Comparison of ENCODE assay signal across 1 cellular context in the genomic region with DNA sequence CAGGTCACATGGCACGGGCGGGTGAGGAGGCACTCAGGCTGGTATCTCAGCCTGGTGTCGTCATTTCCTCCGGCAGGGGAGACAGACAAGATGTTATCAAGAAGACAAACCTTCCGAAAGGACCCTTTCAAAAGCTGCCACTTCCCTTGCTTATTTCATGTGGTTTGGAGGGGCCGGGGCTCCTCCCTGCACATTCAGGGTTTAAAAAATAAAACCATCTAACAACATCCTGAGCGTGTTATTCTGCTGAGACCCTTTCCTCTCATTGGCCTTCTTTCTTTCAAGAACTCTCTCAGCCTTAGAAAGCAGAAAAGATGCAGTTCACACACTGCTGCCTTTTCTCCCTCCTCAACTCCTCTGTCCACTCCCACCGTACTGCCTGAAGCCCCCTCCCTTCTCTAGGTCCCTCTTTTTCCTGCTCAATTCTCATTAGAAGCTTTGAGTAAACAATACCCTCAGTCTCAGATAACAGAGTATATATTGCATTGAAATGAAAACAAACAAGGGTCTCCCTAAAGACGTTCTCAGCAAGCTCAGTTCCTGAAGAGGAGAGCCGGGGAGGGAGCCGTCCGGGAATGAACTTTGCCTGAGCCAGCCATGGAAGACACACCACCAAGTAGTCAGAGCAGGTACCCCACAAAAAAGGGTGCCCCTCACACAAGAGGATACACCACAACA.
TF ChIP-seq lines count a peak whose summit lies in the region.

No MANE protein-coding gene starts in this region.

TF ChIP-seq in HEK293, 187 proteins besides CTCF, POLR2A, EP300 and RAD21 (continued from another document and continues in another):
- TF ChIP-seq, protein P1, sequence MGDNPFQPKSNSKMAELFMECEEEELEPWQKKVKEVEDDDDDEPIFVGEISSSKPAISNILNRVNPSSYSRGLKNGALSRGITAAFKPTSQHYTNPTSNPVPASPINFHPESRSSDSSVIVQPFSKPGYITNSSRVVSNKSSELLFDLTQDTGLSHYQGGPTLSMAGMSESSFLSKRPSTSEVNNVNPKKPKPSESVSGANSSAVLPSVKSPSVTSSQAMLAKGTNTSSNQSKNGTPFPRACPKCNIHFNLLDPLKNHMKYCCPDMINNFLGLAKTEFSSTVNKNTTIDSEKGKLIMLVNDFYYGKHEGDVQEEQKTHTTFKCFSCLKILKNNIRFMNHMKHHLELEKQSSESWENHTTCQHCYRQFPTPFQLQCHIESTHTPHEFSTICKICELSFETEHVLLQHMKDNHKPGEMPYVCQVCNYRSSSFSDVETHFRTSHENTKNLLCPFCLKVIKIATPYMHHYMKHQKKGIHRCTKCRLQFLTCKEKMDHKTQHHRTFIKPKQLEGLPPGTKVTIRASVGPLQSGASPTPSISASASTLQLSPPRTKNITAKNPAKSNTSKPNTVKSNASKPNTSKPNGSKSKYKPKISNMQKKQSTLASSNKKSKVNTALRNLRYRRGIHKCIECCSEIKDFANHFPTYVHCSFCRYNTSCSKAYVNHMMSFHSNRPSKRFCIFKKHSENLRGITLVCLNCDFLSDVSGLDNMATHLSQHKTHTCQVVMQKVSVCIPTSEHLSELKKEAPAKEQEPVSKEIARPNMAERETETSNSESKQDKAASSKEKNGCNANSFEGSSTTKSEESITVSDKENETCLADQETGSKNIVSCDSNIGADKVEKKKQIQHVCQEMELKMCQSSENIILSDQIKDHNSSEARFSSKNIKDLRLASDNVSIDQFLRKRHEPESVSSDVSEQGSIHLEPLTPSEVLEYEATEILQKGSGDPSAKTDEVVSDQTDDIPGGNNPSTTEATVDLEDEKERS (tag by site-specific recombination; IDR thresholded peaks at IDR 0.05): no peak
- TF ChIP-seq ZNF510 (tag by site-specific recombination; IDR thresholded peaks at IDR 0.05; ENCODE audit: insufficient replicate concordance): no peak
- no peak for TF ChIP-seq ZNF221 (tag by site-specific recombination; IDR thresholded peaks at IDR 0.05; ENCODE audit: borderline replicate concordance)
- TF ChIP-seq SP7 (tag by site-specific recombination; IDR thresholded peaks at IDR 0.05): peak; percentile 29; the same call in 1 of the 2 replicates
- no peak for TF ChIP-seq ZNF302 (tag by site-specific recombination; IDR thresholded peaks at IDR 0.05; ENCODE audit: low read depth)
- TF ChIP-seq REPIN1 (tag by site-specific recombination; IDR thresholded peaks at IDR 0.05; ENCODE audit: low read depth): no peak
- TF ChIP-seq ZNF138 (tag by site-specific recombination; IDR thresholded peaks at IDR 0.05; ENCODE audit: borderline replicate concordance): no peak
- TF ChIP-seq ZBTB21 (tag by site-specific recombination; IDR thresholded peaks at IDR 0.05): 0 out of 2 replicates have a peak, but pooled peaks have one; percentile 25
- TF ChIP-seq ZNF140 (tag by site-specific recombination; IDR thresholded peaks at IDR 0.05): no peak
- no peak for TF ChIP-seq ZFP3 (tag by site-specific recombination; IDR thresholded peaks at IDR 0.05; ENCODE audit: low read depth)
- TF ChIP-seq ZFP41 (tag by site-specific recombination; IDR thresholded peaks at IDR 0.05; ENCODE audit: borderline replicate concordance): no peak
- no peak for TF ChIP-seq ZNF10 (tag by site-specific recombination; IDR thresholded peaks at IDR 0.05)
- TF ChIP-seq ZNF521 (tag by site-specific recombination; IDR thresholded peaks at IDR 0.05): no peak
- no peak for TF ChIP-seq ZNF266 (tag by site-specific recombination; IDR thresholded peaks at IDR 0.05; ENCODE audit: low read depth)
- no peak for TF ChIP-seq ZNF324 (tag by site-specific recombination; IDR thresholded peaks at IDR 0.05)
- TF ChIP-seq OSR2 (tag by site-specific recombination; IDR thresholded peaks at IDR 0.05): 0 out of 2 replicates have a peak, but pooled peaks have one; percentile 51
- TF ChIP-seq ZSCAN23 (tag by site-specific recombination; IDR thresholded peaks at IDR 0.05): 0 out of 2 replicates have a peak, but pooled peaks have one; percentile 43
- peak; percentile 68; the same call in 1 of the 2 replicates for TF ChIP-seq ZEB2 (tag by site-specific recombination; IDR thresholded peaks at IDR 0.05)
- no peak for TF ChIP-seq ZNF544 (tag by site-specific recombination; IDR thresholded peaks at IDR 0.05)
- TF ChIP-seq, protein P2, sequence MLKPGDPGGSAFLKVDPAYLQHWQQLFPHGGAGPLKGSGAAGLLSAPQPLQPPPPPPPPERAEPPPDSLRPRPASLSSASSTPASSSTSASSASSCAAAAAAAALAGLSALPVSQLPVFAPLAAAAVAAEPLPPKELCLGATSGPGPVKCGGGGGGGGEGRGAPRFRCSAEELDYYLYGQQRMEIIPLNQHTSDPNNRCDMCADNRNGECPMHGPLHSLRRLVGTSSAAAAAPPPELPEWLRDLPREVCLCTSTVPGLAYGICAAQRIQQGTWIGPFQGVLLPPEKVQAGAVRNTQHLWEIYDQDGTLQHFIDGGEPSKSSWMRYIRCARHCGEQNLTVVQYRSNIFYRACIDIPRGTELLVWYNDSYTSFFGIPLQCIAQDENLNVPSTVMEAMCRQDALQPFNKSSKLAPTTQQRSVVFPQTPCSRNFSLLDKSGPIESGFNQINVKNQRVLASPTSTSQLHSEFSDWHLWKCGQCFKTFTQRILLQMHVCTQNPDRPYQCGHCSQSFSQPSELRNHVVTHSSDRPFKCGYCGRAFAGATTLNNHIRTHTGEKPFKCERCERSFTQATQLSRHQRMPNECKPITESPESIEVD (tag by site-specific recombination; IDR thresholded peaks at IDR 0.05): peak; percentile 69
- no peak for TF ChIP-seq ZNF560 (tag by site-specific recombination; IDR thresholded peaks at IDR 0.05; ENCODE audit: borderline replicate concordance)
- no peak for TF ChIP-seq TRIM28 (IDR thresholded peaks at IDR 0.05; ENCODE audit: borderline replicate concordance, low read length)
- TF ChIP-seq KLF10 (tag by site-specific recombination; IDR thresholded peaks at IDR 0.05): peak; percentile 50
- TF ChIP-seq ZNF223 (tag by site-specific recombination; IDR thresholded peaks at IDR 0.05): no peak
- TF ChIP-seq ZNF530 (tag by site-specific recombination; IDR thresholded peaks at IDR 0.05; ENCODE audit: low read depth): no peak
- no peak for TF ChIP-seq ELK4 (IDR thresholded peaks at IDR 0.05; ENCODE audit: borderline replicate concordance, low read depth, low read length)
- no peak for TF ChIP-seq ZNF112 (tag by site-specific recombination; IDR thresholded peaks at IDR 0.05)
- no peak for TF ChIP-seq ZNF155 (tag by site-specific recombination; IDR thresholded peaks at IDR 0.05)
- no peak for TF ChIP-seq MEIS1 (CRISPR knock-in tag; IDR thresholded peaks at IDR 0.05; ENCODE audit: borderline replicate concordance)
- no peak for TF ChIP-seq SCRT2 (tag by site-specific recombination; IDR thresholded peaks at IDR 0.05)
- TF ChIP-seq ZBTB20 (tag by site-specific recombination; IDR thresholded peaks at IDR 0.05): peak; percentile 55; the same call in 1 of the 2 replicates
- TF ChIP-seq ZNF274 (IDR thresholded peaks at IDR 0.05; ENCODE audit: low read length): no peak
- TF ChIP-seq ZNF274 (tag by site-specific recombination; IDR thresholded peaks at IDR 0.05; ENCODE audit: borderline replicate concordance): no peak
- TF ChIP-seq, protein P3, sequence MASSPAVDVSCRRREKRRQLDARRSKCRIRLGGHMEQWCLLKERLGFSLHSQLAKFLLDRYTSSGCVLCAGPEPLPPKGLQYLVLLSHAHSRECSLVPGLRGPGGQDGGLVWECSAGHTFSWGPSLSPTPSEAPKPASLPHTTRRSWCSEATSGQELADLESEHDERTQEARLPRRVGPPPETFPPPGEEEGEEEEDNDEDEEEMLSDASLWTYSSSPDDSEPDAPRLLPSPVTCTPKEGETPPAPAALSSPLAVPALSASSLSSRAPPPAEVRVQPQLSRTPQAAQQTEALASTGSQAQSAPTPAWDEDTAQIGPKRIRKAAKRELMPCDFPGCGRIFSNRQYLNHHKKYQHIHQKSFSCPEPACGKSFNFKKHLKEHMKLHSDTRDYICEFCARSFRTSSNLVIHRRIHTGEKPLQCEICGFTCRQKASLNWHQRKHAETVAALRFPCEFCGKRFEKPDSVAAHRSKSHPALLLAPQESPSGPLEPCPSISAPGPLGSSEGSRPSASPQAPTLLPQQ (tag by site-specific recombination; IDR thresholded peaks at IDR 0.05): no peak; the same call in none of the 2 replicates
- peak; percentile 87 for TF ChIP-seq ZNF398 (tag by site-specific recombination; IDR thresholded peaks at IDR 0.05)
- TF ChIP-seq, protein P4, sequence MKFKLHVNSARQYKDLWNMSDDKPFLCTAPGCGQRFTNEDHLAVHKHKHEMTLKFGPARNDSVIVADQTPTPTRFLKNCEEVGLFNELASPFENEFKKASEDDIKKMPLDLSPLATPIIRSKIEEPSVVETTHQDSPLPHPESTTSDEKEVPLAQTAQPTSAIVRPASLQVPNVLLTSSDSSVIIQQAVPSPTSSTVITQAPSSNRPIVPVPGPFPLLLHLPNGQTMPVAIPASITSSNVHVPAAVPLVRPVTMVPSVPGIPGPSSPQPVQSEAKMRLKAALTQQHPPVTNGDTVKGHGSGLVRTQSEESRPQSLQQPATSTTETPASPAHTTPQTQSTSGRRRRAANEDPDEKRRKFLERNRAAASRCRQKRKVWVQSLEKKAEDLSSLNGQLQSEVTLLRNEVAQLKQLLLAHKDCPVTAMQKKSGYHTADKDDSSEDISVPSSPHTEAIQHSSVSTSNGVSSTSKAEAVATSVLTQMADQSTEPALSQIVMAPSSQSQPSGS (tag by site-specific recombination; IDR thresholded peaks at IDR 0.05; ENCODE audit: low read depth): peak; percentile 70; the same call in 1 of the 2 replicates
- TF ChIP-seq, protein P5, sequence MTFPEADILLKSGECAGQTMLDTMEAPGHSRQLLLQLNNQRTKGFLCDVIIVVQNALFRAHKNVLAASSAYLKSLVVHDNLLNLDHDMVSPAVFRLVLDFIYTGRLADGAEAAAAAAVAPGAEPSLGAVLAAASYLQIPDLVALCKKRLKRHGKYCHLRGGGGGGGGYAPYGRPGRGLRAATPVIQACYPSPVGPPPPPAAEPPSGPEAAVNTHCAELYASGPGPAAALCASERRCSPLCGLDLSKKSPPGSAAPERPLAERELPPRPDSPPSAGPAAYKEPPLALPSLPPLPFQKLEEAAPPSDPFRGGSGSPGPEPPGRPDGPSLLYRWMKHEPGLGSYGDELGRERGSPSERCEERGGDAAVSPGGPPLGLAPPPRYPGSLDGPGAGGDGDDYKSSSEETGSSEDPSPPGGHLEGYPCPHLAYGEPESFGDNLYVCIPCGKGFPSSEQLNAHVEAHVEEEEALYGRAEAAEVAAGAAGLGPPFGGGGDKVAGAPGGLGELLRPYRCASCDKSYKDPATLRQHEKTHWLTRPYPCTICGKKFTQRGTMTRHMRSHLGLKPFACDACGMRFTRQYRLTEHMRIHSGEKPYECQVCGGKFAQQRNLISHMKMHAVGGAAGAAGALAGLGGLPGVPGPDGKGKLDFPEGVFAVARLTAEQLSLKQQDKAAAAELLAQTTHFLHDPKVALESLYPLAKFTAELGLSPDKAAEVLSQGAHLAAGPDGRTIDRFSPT (tag by site-specific recombination; IDR thresholded peaks at IDR 0.05): 0 out of 2 replicates have a peak, but pooled peaks have one; percentile 38
- TF ChIP-seq, protein P6, sequence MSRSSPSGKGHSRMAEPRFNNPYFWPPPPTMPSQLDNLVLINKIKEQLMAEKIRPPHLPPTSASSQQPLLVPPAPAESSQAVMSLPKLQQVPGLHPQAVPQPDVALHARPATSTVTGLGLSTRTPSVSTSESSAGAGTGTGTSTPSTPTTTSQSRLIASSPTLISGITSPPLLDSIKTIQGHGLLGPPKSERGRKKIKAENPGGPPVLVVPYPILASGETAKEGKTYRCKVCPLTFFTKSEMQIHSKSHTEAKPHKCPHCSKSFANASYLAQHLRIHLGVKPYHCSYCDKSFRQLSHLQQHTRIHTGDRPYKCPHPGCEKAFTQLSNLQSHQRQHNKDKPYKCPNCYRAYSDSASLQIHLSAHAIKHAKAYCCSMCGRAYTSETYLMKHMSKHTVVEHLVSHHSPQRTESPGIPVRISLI (tag by site-specific recombination; IDR thresholded peaks at IDR 0.05): no peak
- no peak for TF ChIP-seq ZSCAN16 (tag by site-specific recombination; IDR thresholded peaks at IDR 0.05)
- no peak for TF ChIP-seq SCRT1 (tag by site-specific recombination; IDR thresholded peaks at IDR 0.05; ENCODE audit: borderline replicate concordance)
- TF ChIP-seq ZSCAN18 (tag by site-specific recombination; IDR thresholded peaks at IDR 0.05): no peak
- TF ChIP-seq ZNF404 (tag by site-specific recombination; IDR thresholded peaks at IDR 0.05): no peak
- no peak for TF ChIP-seq ZNF133 (tag by site-specific recombination; IDR thresholded peaks at IDR 0.05)
- TF ChIP-seq ZNF707 (tag by site-specific recombination; IDR thresholded peaks at IDR 0.05): no peak
